ENCODE assay signal across 8 cellular contexts in the genomic region with DNA sequence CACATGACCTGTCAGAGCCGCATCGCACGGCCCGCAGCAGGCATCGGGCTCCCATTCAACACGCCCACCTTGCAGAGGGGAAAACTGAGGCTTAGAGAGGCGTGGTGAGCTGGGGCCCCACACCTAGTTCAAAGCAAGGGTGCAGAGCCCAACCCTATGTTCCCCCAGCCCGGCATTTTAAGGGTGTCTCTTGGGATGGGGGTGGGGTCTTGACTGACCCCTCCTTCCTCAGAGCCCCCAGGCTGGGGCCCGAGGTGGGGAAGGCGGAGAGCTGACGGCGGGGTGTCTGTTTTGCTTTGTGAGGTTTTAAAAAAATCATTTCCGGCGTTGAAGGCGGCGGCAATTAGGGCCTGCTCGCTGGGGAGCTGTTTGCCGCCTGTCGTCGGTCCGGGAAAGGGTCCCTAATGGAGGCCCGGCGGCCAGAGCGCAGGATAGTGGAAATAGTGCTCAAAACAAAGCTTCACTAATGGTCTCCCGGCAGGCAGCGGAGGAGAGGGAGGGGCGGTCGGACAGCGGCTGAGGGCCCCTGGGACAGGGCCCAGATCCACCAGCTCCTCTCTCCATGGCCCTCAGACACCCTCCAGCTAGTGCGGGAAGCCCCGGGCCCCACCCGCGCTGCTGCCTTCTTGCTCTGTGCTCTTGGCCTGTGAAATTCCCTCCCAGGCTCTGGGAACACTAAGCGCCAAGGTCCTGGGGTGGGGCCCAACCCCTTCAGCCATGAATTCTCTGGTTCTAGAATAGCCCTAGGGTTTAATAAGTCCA. TPM values are rescaled to one million over a fixed set of nuclear protein-coding genes. Genes with fewer than 3 reads are reported as not detected.
A peak's percentile ranks its signal among the peaks of the same experiment; 100 is the strongest.
DNase-seq lines count a peak whose midpoint lies in the region; ATAC-seq and TF ChIP-seq lines count a peak whose summit lies in the region.

No MANE protein-coding gene starts in this region.

- H4K91ac ChIP-seq in neuronal stem cell (ENCODE audit: low read depth, low read length, poor library complexity), result peak overlapping the region; percentile 58

- H2BK15ac ChIP-seq in neuronal stem cell (ENCODE audit: low read length), result peak overlapping the region; percentile 52

- no peaks in the 10 kb centered on the region for H4K20me1 ChIP-seq in OCI-LY1 (ENCODE audit: insufficient read depth, low read length)

- BruUV-seq in Calu3 (replicated peaks; lab: Mats Ljungman, UMichigan), result no TSS peak

- WGBS in endodermal cell (ENCODE audit: insufficient coverage in 1 of 2, insufficient read length in 1 of 2), 2 experiments, result 22 to 23% methylated on average over 19 to 34 of the region's 34 CpGs
- no CpG with 5 or more reads among the region's 34 CpGs for WGBS in neuronal stem cell (ENCODE audit: extremely low coverage in 2 of 2, insufficient read length in 2 of 2, insufficient replicate concordance in 1 of 2), 2 donors

- no peak overlapping the region for H3K14ac ChIP-seq in neuronal stem cell (ENCODE audit: low read length)

- ATAC-seq in HG03378 (IDR thresholded peaks at IDR 0.05; ENCODE audit: unreplicated experiment), result no peak

- peaks cover 12% of the 10 kb centered on the region for H3K4me1 ChIP-seq in OCI-LY1 (ENCODE audit: insufficient read depth, low read length, severe bottlenecking)
- H3K4me1 ChIP-seq in endodermal cell (ENCODE audit: control insufficient read depth, insufficient read depth, low read length), result peaks cover 5% of the 10 kb centered on the region
- H3K4me1 ChIP-seq in neuronal stem cell (ENCODE audit: control insufficient read depth in 2 of 2, insufficient read depth in 1 of 2, low read depth in 1 of 2, low read length in 2 of 2), result peaks cover 46 to 48% of the 10 kb centered on the region in 2 donors

- peaks cover 32% of the 10 kb centered on the region for H3K27me3 Mint-ChIP-seq in endodermal cell (ENCODE audit: insufficient read depth)
- peaks cover 85% of the 10 kb centered on the region for H3K27me3 Mint-ChIP-seq in Calu3 (ENCODE audit: unreplicated experiment)

- peak overlapping the region; percentile 23 for H2BK12ac ChIP-seq in neuronal stem cell (ENCODE audit: low read length)

- H3K4me3 ChIP-seq in GM12865 (ENCODE audit: low read depth, low read length) (no peak overlapping the region), OCI-LY1 (ENCODE audit: low read depth, low read length, poor library complexity, severe bottlenecking) (peak overlapping the region; percentile 19), endodermal cell (ENCODE audit: low read length) (no peak overlapping the region), neuronal stem cell (ENCODE audit: low read length in 2 of 2) (peak overlapping the region; percentile 48 to 54)

- H3K36me3 Mint-ChIP-seq in endodermal cell (ENCODE audit: low read depth), result no peaks in the 10 kb centered on the region
- no peaks in the 10 kb centered on the region for H3K36me3 Mint-ChIP-seq in Calu3 (ENCODE audit: insufficient read depth, unreplicated experiment)

- H3K27me3 ChIP-seq in OCI-LY1 (ENCODE audit: insufficient read depth, low read length), result no peaks in the 10 kb centered on the region
- peaks cover 17% of the 10 kb centered on the region for H3K27me3 ChIP-seq in endodermal cell (ENCODE audit: control insufficient read depth, insufficient read depth, low read length, poor library complexity, severe bottlenecking)
- peaks cover 0 to 3% (median 0%) of the 10 kb centered on the region in 3 experiments for H3K27me3 ChIP-seq in neuronal stem cell (ENCODE audit: control insufficient read depth in 3 of 3, insufficient read depth in 3 of 3, low read depth in 1 of 3, low read length in 3 of 3)

- H3K27ac Mint-ChIP-seq in endodermal cell, result peak overlapping the region; percentile 86
- H3K27ac Mint-ChIP-seq in Calu3 (ENCODE audit: unreplicated experiment), result no peak overlapping the region

- no peaks in the 10 kb centered on the region for H3K9me2 ChIP-seq in OCI-LY1 (ENCODE audit: low read depth, low read length)

- H3K4me3 Mint-ChIP-seq in endodermal cell, result peak overlapping the region; percentile 53
- no peak overlapping the region for H3K4me3 Mint-ChIP-seq in Calu3 (ENCODE audit: low read depth, unreplicated experiment)

- H3K9me3 Mint-ChIP-seq in endodermal cell (no peaks in the 10 kb centered on the region), Calu3 (ENCODE audit: low read depth, unreplicated experiment) (no peaks in the 10 kb centered on the region)

- H3K4me2 ChIP-seq in OCI-LY1 (ENCODE audit: low read length) (peak overlapping the region; percentile 51), neuronal stem cell (ENCODE audit: insufficient read depth, low read length, poor library complexity, severe bottlenecking) (peak overlapping the region; percentile 68)

- CTCF ChIA-PET in Calu3 (lab: Charles Lee), result interaction anchor here (0.9 kb wide), 1 partner anchor 93 kb away, joined by 8 read pairs; no protein-coding TSS in a partner anchor

- H3K4ac ChIP-seq in neuronal stem cell (ENCODE audit: low read length), result peak overlapping the region; percentile 90

- TF ChIP-seq CTCF in GM12865 (IDR thresholded peaks at IDR 0.05; ENCODE audit: insufficient read depth, low read depth, low read length, missing control alignments) (no peak), OCI-LY1 (IDR thresholded peaks at IDR 0.05; ENCODE audit: low read length) (no peak), endodermal cell (conservative IDR thresholded peaks at IDR 0.05) (peak; percentile 30), Calu3 (IDR thresholded peaks at IDR 0.05; ENCODE audit: unreplicated experiment) (no peak)

- H3K9me3 ChIP-seq in OCI-LY1 (ENCODE audit: low read length) (no peaks in the 10 kb centered on the region), endodermal cell (ENCODE audit: control insufficient read depth, low read length) (no peaks in the 10 kb centered on the region), neuronal stem cell (replicated peaks in 1 of 2; ENCODE audit: control insufficient read depth in 2 of 2, insufficient read depth in 1 of 2, low read depth in 1 of 2, low read length in 2 of 2) (peaks cover 0 to 3% of the 10 kb centered on the region in 2 donors)

- H3K4me1 Mint-ChIP-seq in endodermal cell, result peaks cover 34% of the 10 kb centered on the region
- no peaks in the 10 kb centered on the region for H3K4me1 Mint-ChIP-seq in Calu3 (ENCODE audit: low read depth, unreplicated experiment)

- intact Hi-C loops in Calu3 (cut with micrococcal nuclease; ENCODE audit: unreplicated experiment), result no loop called here

- peak; percentile 21 for DNase-seq in GM12865 (ENCODE audit: low read depth)
- peak; percentile 92 for DNase-seq in endodermal cell
- DNase-seq in neuronal stem cell (ENCODE audit: low spot score), result peak; percentile 73
- DNase-seq in NK-92 (lab: John Stamatoyannopoulos, UW; ENCODE audit: unreplicated experiment), result no peak
- no peak for DNase-seq in NOMO-1 treated with DMSO at 0.1 percent for 48 hours (lab: John Stamatoyannopoulos, UW; ENCODE audit: unreplicated experiment)
- DNase-seq in Calu3, result no peak

- H2AFZ ChIP-seq in OCI-LY1 (ENCODE audit: low read length) (peak overlapping the region; percentile 49; the same call in 1 of the 2 replicates), neuronal stem cell (ENCODE audit: low read length) (peak overlapping the region; percentile 91)

- no peaks in the 10 kb centered on the region for H3K79me1 ChIP-seq in neuronal stem cell (ENCODE audit: low read depth, low read length)

- H3K36me3 ChIP-seq in OCI-LY1 (ENCODE audit: insufficient read depth, low read length), result no peaks in the 10 kb centered on the region
- no peaks in the 10 kb centered on the region for H3K36me3 ChIP-seq in endodermal cell (ENCODE audit: control insufficient read depth, insufficient read depth, low read length)
- H3K36me3 ChIP-seq in neuronal stem cell (replicated peaks in 1 of 2; ENCODE audit: control insufficient read depth in 2 of 2, insufficient read depth in 2 of 2, low read length in 2 of 2), result peaks cover 0 to 2% of the 10 kb centered on the region in 2 donors

- H3K27ac ChIP-seq in OCI-LY1 (ENCODE audit: low read depth, low read length, poor library complexity, severe bottlenecking) (no peak overlapping the region), endodermal cell (ENCODE audit: low read depth, low read length) (peak overlapping the region; percentile 72), neuronal stem cell (replicated peaks; ENCODE audit: low read length) (peak overlapping the region; percentile 95)

- no peaks in the 10 kb centered on the region for H3K79me2 ChIP-seq in OCI-LY1 (ENCODE audit: insufficient read depth, low read length)

- H3K18ac ChIP-seq in neuronal stem cell (ENCODE audit: low read length), result peak overlapping the region; percentile 93

- peak overlapping the region; percentile 97 for H2BK120ac ChIP-seq in neuronal stem cell (ENCODE audit: low read depth, low read length)

- H2BK5ac ChIP-seq in neuronal stem cell (ENCODE audit: low read length), result peak overlapping the region; percentile 83

- H3F3A ChIP-seq in OCI-LY1 (ENCODE audit: insufficient read depth, low read length), result no peaks in the 10 kb centered on the region

- H3K23ac ChIP-seq in neuronal stem cell (ENCODE audit: low read depth, low read length, poor library complexity), result peak overlapping the region; percentile 10

- H3K9ac ChIP-seq in OCI-LY1 (ENCODE audit: low read length), result peak overlapping the region; percentile 1; the same call in 1 of the 2 replicates
- peak overlapping the region; percentile 8 for H3K9ac ChIP-seq in endodermal cell (ENCODE audit: extremely low read depth, low read length, poor library complexity, severe bottlenecking)
- H3K9ac ChIP-seq in neuronal stem cell (ENCODE audit: low read depth, low read length, poor library complexity), result no peak overlapping the region

- peak overlapping the region; percentile 61 for H2AK5ac ChIP-seq in neuronal stem cell (ENCODE audit: low read depth, low read length)

- H4K8ac ChIP-seq in neuronal stem cell (ENCODE audit: low read depth, low read length), result no peak overlapping the region

RNA-seq across cellular contexts. Expression of a gene that starts 11.9 kb away (rescaled TPM):
- total RNA-seq in endodermal cell (1 to 10 TPM; 1.4 to 2.9 TPM), Calu3 (2022) (0.71 and 2.8 TPM in 2 replicates)
- polyA plus RNA-seq in endodermal cell (2013, experiment 1 of 2), result 27.8 TPM
- polyA plus RNA-seq in endodermal cell (2013, experiment 2 of 2), result 22.4 TPM
- polyA plus RNA-seq in neuronal stem cell (2013, experiment 1 of 2), result 9.1 TPM
- 8.0 TPM for polyA plus RNA-seq in neuronal stem cell (2013, experiment 2 of 2)

Comparison
In these comparisons a context has a peak if more than half of its experiments do, and no peak if none do; other contexts are left out.
1. DNase-seq: peak in GM12865 (single experiment), endodermal cell (single experiment) and neuronal stem cell (single experiment); none in NK-92 (single experiment), NOMO-1 treated with DMSO at 0.1 percent for 48 hours (single experiment) and Calu3 (single experiment).
2. H3K4me3 ChIP-seq: peak in OCI-LY1 (single experiment) and neuronal stem cell (2 of 2); none in GM12865 (single experiment) and endodermal cell (single experiment).